ENCODE assay signal across 9 cellular contexts in genomic region chr12:104751594-104751993, GRCh38.
A peak's percentile ranks its signal among the peaks of the same experiment; 100 is the strongest.
DNase-seq lines count a peak whose midpoint lies in the region; ATAC-seq and TF ChIP-seq lines count a peak whose summit lies in the region.
"Had no signal": no experiment of that assay in that cellular context is flagged by ENCODE, and none has a peak within 500 bp of the region (broad histone marks: within the 10 kb centered on the region; RNA-seq: fewer than 3 reads in every experiment).

No MANE protein-coding gene starts in this region.

- H4K20me1 ChIP-seq in osteoblast (ENCODE audit: insufficient read depth, low read length) = peaks cover 19% of the 10 kb centered on the region

- no peak overlapping the region for H3K4me3 ChIP-seq in osteoblast (ENCODE audit: insufficient read depth, low read length)
- H3K4me3 ChIP-seq in spleen = no peak overlapping the region

- no peak overlapping the region for H3K27ac ChIP-seq in osteoblast (ENCODE audit: low read depth, low read length)
- H3K27ac ChIP-seq in spleen = peak overlapping the region in 3 of 8 donors; percentile 10 to 77 (median 76)

- H3K27me3 Mint-ChIP-seq in memory B cell = no peaks in the 10 kb centered on the region

- H3K79me2 ChIP-seq in osteoblast (ENCODE audit: insufficient read depth, low read length) = peaks cover 10% of the 10 kb centered on the region

- H3K4me3 Mint-ChIP-seq in memory B cell = peak overlapping the region; percentile 53

- H2AFZ ChIP-seq in osteoblast (ENCODE audit: low read length) = no peak overlapping the region

- ATAC-seq in GM18867 (IDR thresholded peaks at IDR 0.05; ENCODE audit: unreplicated experiment) = peak; percentile 80
- peak; percentile 66 for ATAC-seq in GM21737 (IDR thresholded peaks at IDR 0.05; ENCODE audit: unreplicated experiment)
- peak; percentile 73 for ATAC-seq in HG03280 (IDR thresholded peaks at IDR 0.05; ENCODE audit: unreplicated experiment)
- ATAC-seq in memory B cell (ENCODE audit: low read depth) = peak; percentile 94

- H3K36me3 ChIP-seq in osteoblast (ENCODE audit: insufficient read depth, low read length) = no peaks in the 10 kb centered on the region
- H3K36me3 ChIP-seq in spleen = peaks cover 0 to 1% (median 0%) of the 10 kb centered on the region in 6 donors

- H3K27me3 ChIP-seq in osteoblast (ENCODE audit: insufficient read depth, low read length) (no peaks in the 10 kb centered on the region), spleen (replicated peaks in 1 of 7) (no peaks in the 10 kb centered on the region)

- H3K27ac Mint-ChIP-seq in memory B cell = peak overlapping the region; percentile 64

- no peak for TF ChIP-seq POLR2A in spleen (IDR thresholded peaks at IDR 0.05)

- no peaks in the 10 kb centered on the region for H3K9me3 ChIP-seq in osteoblast (ENCODE audit: low read depth, low read length)
- H3K9me3 ChIP-seq in spleen = no peaks in the 10 kb centered on the region

- TF ChIP-seq CTCF in osteoblast (IDR thresholded peaks at IDR 0.05; ENCODE audit: extremely low read depth, low read depth, low read length) = no peak
- TF ChIP-seq CTCF in spleen (IDR thresholded peaks at IDR 0.05 in 8 of 11, conservative IDR thresholded peaks at IDR 0.05 in 3 of 11) = no peak

- H3K36me3 Mint-ChIP-seq in memory B cell = peaks cover 2% of the 10 kb centered on the region

- H3K4me2 ChIP-seq in osteoblast (ENCODE audit: insufficient read depth, low read length) = no peak overlapping the region

- H3K4me1 Mint-ChIP-seq in memory B cell = peaks cover 26% of the 10 kb centered on the region

- H3K9me3 Mint-ChIP-seq in memory B cell = no peaks in the 10 kb centered on the region

- 71 to 82% (median 76%) methylated on average over 3 of the region's 3 CpGs for WGBS in spleen, 5 donors

- H3K4me1 ChIP-seq in osteoblast (ENCODE audit: insufficient read depth, low read length) = peaks cover 19% of the 10 kb centered on the region
- peaks cover 22 to 64% (median 54%) of the 10 kb centered on the region in 6 donors for H3K4me1 ChIP-seq in spleen

- DNase-seq in memory B cell (ENCODE audit: low spot score in 2 of 2) (peak in 1 of 2 donors; percentile 49), AG08395 (ENCODE audit: low spot score) (no peak), NCI-H187 treated with DMSO at 0.1 percent for 48 hours (lab: John Stamatoyannopoulos, UW) (no peak), osteoblast (ENCODE audit: insufficient read length, low spot score, missing footprints) (no peak), spleen (no peak)
- DNase-seq: NCI-H1436 treated with DMSO at 0.1 percent for 48 hours had no signal

- intact Hi-C loops in spleen (cut with DNase I; ENCODE audit: low total_unique reads) = no loop called here
